In genomic region chr5:147407094-147407681, GRCh38 we compare ENCODE assay signal across 3 cellular contexts.
TF ChIP-seq lines count a peak whose summit lies in the region.

No MANE protein-coding gene starts in this region.

TF ChIP-seq in SK-N-SH, 30 proteins besides CTCF, POLR2A, EP300 and RAD21 (continued from another document):
- TF ChIP-seq PBX3 (IDR thresholded peaks at IDR 0.05) (no peak), IRF3 (IDR thresholded peaks at IDR 0.05; ENCODE audit: low read depth, low read length) (no peak), NFIC (IDR thresholded peaks at IDR 0.05; ENCODE audit: borderline replicate concordance) (no peak), MAX (IDR thresholded peaks at IDR 0.05; ENCODE audit: low read depth) (no peak), FOXM1 (IDR thresholded peaks at IDR 0.05; ENCODE audit: low read depth) (no peak), SIN3A (IDR thresholded peaks at IDR 0.05; ENCODE audit: borderline replicate concordance, low read depth, low read length) (no peak), RXRA (IDR thresholded peaks at IDR 0.05; ENCODE audit: borderline replicate concordance, low read depth) (no peak), GATA2 (CRISPR knock-in tag; IDR thresholded peaks at IDR 0.05) (no peak)

TF ChIP-seq in SK-N-SH treated with all-trans-retinoic acid at 6 μM for 48 hours, 23 proteins besides CTCF, POLR2A, EP300 and RAD21 (continued from another document):
- no peak for TF ChIP-seq TSHZ2 (CRISPR knock-in tag; IDR thresholded peaks at IDR 0.05)
- no peak for TF ChIP-seq PPARA (CRISPR knock-in tag; IDR thresholded peaks at IDR 0.05; ENCODE audit: borderline replicate concordance)
- TF ChIP-seq CSDC2 (CRISPR knock-in tag; IDR thresholded peaks at IDR 0.05) = no peak
- TF ChIP-seq ZC3H10 (CRISPR knock-in tag; IDR thresholded peaks at IDR 0.05) = no peak
- no peak for TF ChIP-seq ZNF8 (CRISPR knock-in tag; IDR thresholded peaks at IDR 0.05)
- no peak for TF ChIP-seq ZFP3 (CRISPR knock-in tag; IDR thresholded peaks at IDR 0.05)

TF ChIP-seq in GM12878, 131 proteins besides CTCF, POLR2A, EP300 and RAD21 (continued from another document and continues in another):
- no peak for TF ChIP-seq SKIL (IDR thresholded peaks at IDR 0.05; ENCODE audit: low read depth, poor library complexity, severe bottlenecking)
- no peak for TF ChIP-seq EZH2 (IDR thresholded peaks at IDR 0.05; ENCODE audit: borderline replicate concordance, control insufficient read depth, low read depth, low read length)
- TF ChIP-seq RUNX3 (IDR thresholded peaks at IDR 0.05; ENCODE audit: low read length) = peak; percentile 55; the same call in 1 of the 2 replicates
- TF ChIP-seq MTA2 (IDR thresholded peaks at IDR 0.05; ENCODE audit: low read depth) = peak; percentile 35; the same call in 1 of the 2 replicates
- TF ChIP-seq SP1 (IDR thresholded peaks at IDR 0.05; ENCODE audit: low read depth, low read length) = no peak
- no peak for TF ChIP-seq REST (IDR thresholded peaks at IDR 0.05; ENCODE audit: low read depth, low read length)
- no peak for TF ChIP-seq NFIC (IDR thresholded peaks at IDR 0.05; ENCODE audit: low read depth, low read length)
- no peak for TF ChIP-seq SIX5 (IDR thresholded peaks at IDR 0.05; ENCODE audit: low read depth, low read length, severe bottlenecking)
- TF ChIP-seq BHLHE40 (IDR thresholded peaks at IDR 0.05; ENCODE audit: borderline replicate concordance in 1 of 2, low read depth in 2 of 2, low read length in 1 of 2) = no peak
- no peak for TF ChIP-seq SREBF1 (IDR thresholded peaks at IDR 0.05; ENCODE audit: low read length)
- TF ChIP-seq ZBTB4 (CRISPR knock-in tag; IDR thresholded peaks at IDR 0.05) = no peak
- TF ChIP-seq ATF7 (IDR thresholded peaks at IDR 0.05; ENCODE audit: low read depth) = peak; percentile 79
- TF ChIP-seq GATAD2B (conservative IDR thresholded peaks at IDR 0.05; ENCODE audit: low read depth) = no peak
- TF ChIP-seq SUZ12 (IDR thresholded peaks at IDR 0.05; ENCODE audit: unreplicated experiment) = no peak
- no peak for TF ChIP-seq TCF3 (IDR thresholded peaks at IDR 0.05; ENCODE audit: borderline replicate concordance, insufficient read depth, low read depth, low read length)
- TF ChIP-seq PML (IDR thresholded peaks at IDR 0.05; ENCODE audit: low read length) = no peak
- no peak for TF ChIP-seq ZNF687 (IDR thresholded peaks at IDR 0.05)
- no peak for TF ChIP-seq MYB (IDR thresholded peaks at IDR 0.05; ENCODE audit: borderline replicate concordance, low read depth, low read length)
- no peak for TF ChIP-seq EED (IDR thresholded peaks at IDR 0.05; ENCODE audit: low read depth)
- no peak for TF ChIP-seq NR2C2 (IDR thresholded peaks at IDR 0.05; ENCODE audit: borderline replicate concordance, control insufficient read depth, insufficient read length, low read depth)
- TF ChIP-seq IRF4 (IDR thresholded peaks at IDR 0.05; ENCODE audit: low read depth, low read length) = no peak
- no peak for TF ChIP-seq HSF1 (IDR thresholded peaks at IDR 0.05; ENCODE audit: low read depth, low read length)
- no peak for TF ChIP-seq E4F1 (IDR thresholded peaks at IDR 0.05; ENCODE audit: borderline replicate concordance, partially characterized antibody)
- no peak for TF ChIP-seq FOXK2 (IDR thresholded peaks at IDR 0.05)
- TF ChIP-seq RFX5 (IDR thresholded peaks at IDR 0.05; ENCODE audit: low read depth, low read length) = no peak
- TF ChIP-seq PBX3 (IDR thresholded peaks at IDR 0.05; ENCODE audit: insufficient replicate concordance, low read depth, low read length) = no peak
- TF ChIP-seq TCF12 (IDR thresholded peaks at IDR 0.05; ENCODE audit: low read depth, low read length) = no peak
- no peak for TF ChIP-seq CHD4 (IDR thresholded peaks at IDR 0.05)
- TF ChIP-seq ZBTB11 (CRISPR knock-in tag; IDR thresholded peaks at IDR 0.05) = no peak
